Comparison of ENCODE assay signal across 30 cellular contexts in genomic region chr7:148906707-148907498, GRCh38.
"Had no signal": no experiment of that assay in that cellular context is flagged by ENCODE, and none has a peak within 500 bp of the region (broad histone marks: within the 10 kb centered on the region; RNA-seq: fewer than 3 reads in every experiment).

No MANE protein-coding gene starts in this region.

- H3K9me3 Mint-ChIP-seq: activated CD4-positive, alpha-beta memory T cell treated with anti-CD3 and anti-CD28 coated beads for 36 hours; activated CD4-positive, alpha-beta T cell treated with anti-CD3 and anti-CD28 coated beads, Interleukin-2, amount 10 ng/mL, durations not matched to agents 24 days and 14 days; activated naive CD8-positive, alpha-beta T cell treated with anti-CD3 and anti-CD28 coated beads for 36 hours; activated T-cell treated with anti-CD3 and anti-CD28 coated beads, Interleukin-2, amount 50 U/mL, for 72 hours; effector memory CD8-positive, alpha-beta T cell; immature natural killer cell; T-helper 1 cell treated with Interleukin-12 subunit alpha and Interleukin-12 subunit beta and Interleukin-4 antibody, amounts not matched to agents 30 μg/mL and 1 μg/mL, for 36 hours had no signal

- H3K27ac Mint-ChIP-seq: activated CD4-positive, alpha-beta memory T cell treated with anti-CD3 and anti-CD28 coated beads for 36 hours; activated CD4-positive, alpha-beta T cell treated with anti-CD3 and anti-CD28 coated beads, Interleukin-2, amount 10 ng/mL, durations not matched to agents 24 days and 14 days; activated naive CD8-positive, alpha-beta T cell treated with anti-CD3 and anti-CD28 coated beads for 36 hours; activated T-cell treated with anti-CD3 and anti-CD28 coated beads, Interleukin-2, amount 50 U/mL, for 72 hours; effector memory CD8-positive, alpha-beta T cell; immature natural killer cell; naive thymus-derived CD4-positive, alpha-beta T cell; progenitor cell of endocrine pancreas; T-helper 1 cell treated with Interleukin-12 subunit alpha and Interleukin-12 subunit beta and Interleukin-4 antibody, amounts not matched to agents 30 μg/mL and 1 μg/mL, for 36 hours had no signal

- H3K36me3 Mint-ChIP-seq: activated CD4-positive, alpha-beta memory T cell treated with anti-CD3 and anti-CD28 coated beads for 36 hours; activated naive CD8-positive, alpha-beta T cell treated with anti-CD3 and anti-CD28 coated beads for 36 hours; immature natural killer cell; naive thymus-derived CD4-positive, alpha-beta T cell had no signal

- H3K4me3 ChIP-seq: ovary, right lobe of liver, thoracic aorta had no signal

- H3K4me1 Mint-ChIP-seq: immature natural killer cell had no signal

- H3K27ac ChIP-seq: brain microvascular endothelial cell, ovary, right lobe of liver, thoracic aorta had no signal

- ATAC-seq: activated T-cell treated with anti-CD3 and anti-CD28 coated beads, Interleukin-2, amount 50 U/mL, for 72 hours; effector memory CD8-positive, alpha-beta T cell; left colon; naive thymus-derived CD4-positive, alpha-beta T cell; right lobe of liver; stimulated activated naive CD8-positive, alpha-beta T cell treated with anti-CD3 and anti-CD28 coated beads, Interleukin-15, Interleukin-2, amounts not matched to agents 100 U/mL and 50 U/mL, for 24 hours had no signal

- H3K4me3 Mint-ChIP-seq: activated CD4-positive, alpha-beta memory T cell treated with anti-CD3 and anti-CD28 coated beads for 36 hours; activated CD4-positive, alpha-beta T cell treated with anti-CD3 and anti-CD28 coated beads, Interleukin-2, amount 10 ng/mL, durations not matched to agents 24 days and 14 days; activated naive CD8-positive, alpha-beta T cell treated with anti-CD3 and anti-CD28 coated beads for 36 hours; activated T-cell treated with anti-CD3 and anti-CD28 coated beads, Interleukin-2, amount 50 U/mL, for 72 hours; effector memory CD8-positive, alpha-beta T cell; immature natural killer cell; naive thymus-derived CD4-positive, alpha-beta T cell; T-helper 1 cell treated with Interleukin-12 subunit alpha and Interleukin-12 subunit beta and Interleukin-4 antibody, amounts not matched to agents 30 μg/mL and 1 μg/mL, for 36 hours had no signal

- H3K27me3 ChIP-seq: ovary, right lobe of liver had no signal

- DNase-seq: activated CD4-positive, alpha-beta memory T cell treated with anti-CD3 and anti-CD28 coated beads for 36 hours; activated CD4-positive, alpha-beta T cell treated with anti-CD3 and anti-CD28 coated beads, Interleukin-2, amount 10 ng/mL, durations not matched to agents 24 days and 14 days; activated CD4-positive, CD25-positive, alpha-beta regulatory T cell treated with anti-CD3 and anti-CD28 coated beads, Interleukin-2, amount 50 U/mL, for 72 hours; activated naive CD4-positive, alpha-beta T cell; activated naive CD8-positive, alpha-beta T cell treated with anti-CD3 and anti-CD28 coated beads for 36 hours; activated T-cell treated with anti-CD3 and anti-CD28 coated beads for 4 hours; activated T-cell treated with anti-CD3 and anti-CD28 coated beads, Interleukin-2, amount 50 U/mL, for 72 hours; amniotic stem cell; brain microvascular endothelial cell; cortex of kidney; effector memory CD8-positive, alpha-beta T cell; erythroblast; foreskin fibroblast; head of caudate nucleus; hypothalamus; immature natural killer cell; kidney; left colon; mammary epithelial cell; midbrain; ovary; right lobe of liver; stimulated activated CD4-positive, alpha-beta T cell treated with anti-CD3 and anti-CD28 coated beads, Interleukin-2, amount 100 ng/mL, for 48 hours; stimulated activated naive CD8-positive, alpha-beta T cell treated with anti-CD3 and anti-CD28 coated beads, Interleukin-15, Interleukin-2, amounts not matched to agents 100 U/mL and 50 U/mL, for 24 hours; T-helper 9 cell; trophoblast cell had no signal

- H3K36me3 ChIP-seq: brain microvascular endothelial cell, ovary, right lobe of liver, thoracic aorta had no signal

- H3K9me3 ChIP-seq: ovary, right lobe of liver, thoracic aorta had no signal

- H3K27me3 Mint-ChIP-seq: activated CD4-positive, alpha-beta memory T cell treated with anti-CD3 and anti-CD28 coated beads for 36 hours; activated CD4-positive, alpha-beta T cell treated with anti-CD3 and anti-CD28 coated beads, Interleukin-2, amount 10 ng/mL, durations not matched to agents 24 days and 14 days; activated naive CD8-positive, alpha-beta T cell treated with anti-CD3 and anti-CD28 coated beads for 36 hours had no signal
